8 cellular contexts compared by ENCODE assay signal in the genomic region with DNA sequence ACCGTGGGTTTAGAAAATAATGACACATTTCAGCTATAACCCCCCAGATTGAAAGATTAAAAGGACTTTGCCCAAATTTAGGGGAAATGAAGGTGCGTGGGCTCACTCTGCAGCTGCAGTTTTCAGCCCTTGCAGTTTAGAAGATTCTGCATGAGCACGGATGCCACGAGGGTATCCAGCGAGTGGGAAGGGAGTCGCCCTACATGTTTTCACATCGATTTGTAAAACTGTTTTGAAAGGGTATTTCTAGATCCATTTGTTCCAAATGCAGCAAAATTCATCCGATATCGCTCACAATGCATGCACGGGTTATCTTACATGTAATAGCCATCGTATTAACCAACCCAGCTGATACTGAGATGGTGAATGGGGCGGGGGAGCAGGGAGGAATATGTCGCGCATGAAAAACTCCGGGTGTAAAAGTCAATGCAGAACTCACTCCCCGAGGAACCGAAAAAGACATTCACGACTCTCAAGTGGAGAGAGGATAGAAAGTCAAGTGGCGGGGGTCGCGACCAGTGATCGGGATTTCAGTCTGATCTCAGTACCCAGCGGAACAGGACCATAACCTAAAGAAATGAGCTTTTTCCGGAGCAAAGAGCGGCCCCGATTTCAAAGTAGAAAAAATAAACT. TPM values are rescaled to one million over a fixed set of nuclear protein-coding genes. Genes with fewer than 3 reads are reported as not detected.
DNase-seq lines count a peak whose midpoint lies in the region; ATAC-seq and TF ChIP-seq lines count a peak whose summit lies in the region.

No MANE protein-coding gene starts in this region.

- DNase-seq in NCI-H2171 treated with DMSO at 0.1 percent for 48 hours (lab: John Stamatoyannopoulos, UW) (peak; percentile 74), NCI-H2171 (lab: John Stamatoyannopoulos, UW) (no peak), fibroblast of mammary gland (ENCODE audit: low read depth) (no peak), retina (peak; percentile 63), SK-N-DZ (ENCODE audit: low spot score) (no peak), GM13976 (ENCODE audit: low spot score) (no peak)
- DNase-seq in activated CD8-positive, alpha-beta memory T cell treated with anti-CD3 and anti-CD28 coated beads, Interleukin-2, amount 50 U/mL, for 4 hours = peak; percentile 38

- peak overlapping the region; percentile 36 for H3K4me3 ChIP-seq in fibroblast of mammary gland (ENCODE audit: control insufficient read depth, low read depth, low read length)

- in situ Hi-C loops in GM13976 (cut with MboI; ENCODE audit: low sequenced_read_pairs, unreplicated experiment) = no loop called here

- no peak for ATAC-seq in HG03139 (IDR thresholded peaks at IDR 0.05; ENCODE audit: unreplicated experiment)

- no peak for TF ChIP-seq CTCF in fibroblast of mammary gland (conservative IDR thresholded peaks at IDR 0.05; ENCODE audit: control insufficient read depth, insufficient read depth, low read depth, low read length)
- TF ChIP-seq CTCF in GM13976 (IDR thresholded peaks at IDR 0.05; ENCODE audit: borderline replicate concordance, control extremely low read depth, extremely low read depth, insufficient read depth, missing control alignments) = no peak

RNA-seq across cellular contexts. Expression of gene CCND2, which starts 4.9 kb away (rescaled TPM):
- polyA plus RNA-seq in SK-N-DZ (2014; cell fraction: cytosol; rRNA removed) = 0.01 and 0.02 TPM in 2 replicates
- 0.08 TPM in 1 of 2 replicates, not detected in the other for polyA plus RNA-seq in SK-N-DZ (2014; cell fraction: nucleus; rRNA removed)

RNA-seq across cellular contexts. Expression of gene TIGAR, which starts 52.3 kb away (rescaled TPM):
- 5.3 and 6.3 TPM in 2 replicates for polyA plus RNA-seq in SK-N-DZ (2014; cell fraction: cytosol; rRNA removed)
- polyA plus RNA-seq in SK-N-DZ (2014; cell fraction: nucleus; rRNA removed) = 2.6 and 2.9 TPM in 2 replicates

Comparison
In these comparisons a context has a peak if more than half of its experiments do, and no peak if none do; other contexts are left out.
1. DNase-seq: peak in NCI-H2171 treated with DMSO at 0.1 percent for 48 hours (single experiment), activated CD8-positive, alpha-beta memory T cell treated with anti-CD3 and anti-CD28 coated beads, Interleukin-2, amount 50 U/mL, for 4 hours (single experiment) and retina (single experiment); none in NCI-H2171 (single experiment), fibroblast of mammary gland (single experiment), SK-N-DZ (single experiment) and GM13976 (single experiment).